In the genomic region with DNA sequence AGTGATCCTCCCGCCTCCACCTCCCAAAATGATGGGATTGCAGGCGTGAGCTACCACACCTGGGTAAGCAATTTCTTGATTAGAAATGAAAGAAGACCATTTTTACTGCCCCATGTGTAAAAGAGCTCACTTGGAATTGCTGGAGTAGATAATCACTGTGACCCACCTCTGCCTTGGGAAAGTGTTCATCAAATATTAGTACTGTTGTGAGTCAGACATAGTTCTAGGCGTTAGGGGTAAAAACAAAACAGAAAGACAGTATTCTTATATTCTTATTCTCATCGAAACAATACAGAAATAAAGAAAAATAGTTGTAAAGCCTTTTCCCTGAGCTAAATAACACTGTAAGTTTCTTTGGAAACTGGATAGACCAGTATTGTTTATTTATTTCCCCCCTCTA, we compare ENCODE assay signal across 1 cellular context.
TF ChIP-seq lines count a peak whose summit lies in the region.

No MANE protein-coding gene starts in this region.

TF ChIP-seq in GM12878, 131 proteins besides CTCF, POLR2A, EP300 and RAD21:
- TF ChIP-seq JUNB (IDR thresholded peaks at IDR 0.05), result peak; percentile 35; the same call in 1 of the 2 replicates
- TF ChIP-seq RCOR1 (conservative IDR thresholded peaks at IDR 0.05; ENCODE audit: low read depth, low read length), result no peak
